1 cellular context compared by ENCODE assay signal in genomic region chr17:63919311-63919723, GRCh38.
TF ChIP-seq lines count a peak whose summit lies in the region.

No MANE protein-coding gene starts in this region.

TF ChIP-seq in HEK293T, 16 proteins besides CTCF, POLR2A, EP300 and RAD21 (continued from another document):
- TF ChIP-seq PKNOX1 (IDR thresholded peaks at IDR 0.05) (no peak), TARDBP (IDR thresholded peaks at IDR 0.05) (no peak), BHLHE40 (IDR thresholded peaks at IDR 0.05; ENCODE audit: borderline replicate concordance) (no peak)
